Comparison of ENCODE assay signal across 1 cellular context in the genomic region with DNA sequence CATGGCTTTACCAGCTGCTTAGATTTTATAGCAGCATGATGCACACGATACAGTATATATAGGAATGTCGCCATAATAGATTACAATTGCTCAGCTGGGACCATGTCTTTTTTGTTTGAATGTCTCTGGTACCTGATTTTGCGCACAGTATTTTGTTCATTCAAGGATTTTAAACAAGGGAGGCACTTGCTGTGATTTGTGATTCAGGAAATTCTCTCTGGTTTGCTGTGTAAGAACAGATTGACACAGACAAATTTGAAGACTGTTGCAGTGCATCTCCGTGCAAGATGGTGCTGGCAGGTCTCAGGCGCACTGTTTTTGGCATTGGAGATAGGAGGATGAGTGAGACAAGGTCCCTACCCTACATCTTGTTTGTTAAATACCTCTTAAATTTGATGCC.
TF ChIP-seq lines count a peak whose summit lies in the region.

No MANE protein-coding gene starts in this region.

TF ChIP-seq in GM12878, 131 proteins besides CTCF, POLR2A, EP300 and RAD21 (continued from another document):
- TF ChIP-seq STAT1 (conservative IDR thresholded peaks at IDR 0.05) = no peak
- no peak for TF ChIP-seq FOS (IDR thresholded peaks at IDR 0.05; ENCODE audit: borderline replicate concordance, extremely low read depth, insufficient read length)
- TF ChIP-seq, protein P1, sequence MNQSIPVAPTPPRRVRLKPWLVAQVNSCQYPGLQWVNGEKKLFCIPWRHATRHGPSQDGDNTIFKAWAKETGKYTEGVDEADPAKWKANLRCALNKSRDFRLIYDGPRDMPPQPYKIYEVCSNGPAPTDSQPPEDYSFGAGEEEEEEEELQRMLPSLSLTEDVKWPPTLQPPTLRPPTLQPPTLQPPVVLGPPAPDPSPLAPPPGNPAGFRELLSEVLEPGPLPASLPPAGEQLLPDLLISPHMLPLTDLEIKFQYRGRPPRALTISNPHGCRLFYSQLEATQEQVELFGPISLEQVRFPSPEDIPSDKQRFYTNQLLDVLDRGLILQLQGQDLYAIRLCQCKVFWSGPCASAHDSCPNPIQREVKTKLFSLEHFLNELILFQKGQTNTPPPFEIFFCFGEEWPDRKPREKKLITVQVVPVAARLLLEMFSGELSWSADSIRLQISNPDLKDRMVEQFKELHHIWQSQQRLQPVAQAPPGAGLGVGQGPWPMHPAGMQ (IDR thresholded peaks at IDR 0.05; ENCODE audit: borderline replicate concordance) = no peak
- no peak for TF ChIP-seq CHD1 (IDR thresholded peaks at IDR 0.05; ENCODE audit: low read depth, low read length)
- no peak for TF ChIP-seq MEF2B (IDR thresholded peaks at IDR 0.05; ENCODE audit: partially characterized antibody, poor library complexity, severe bottlenecking)
- TF ChIP-seq JUNB (IDR thresholded peaks at IDR 0.05) = no peak
- TF ChIP-seq YY1 (IDR thresholded peaks at IDR 0.05; ENCODE audit: low read depth, low read length) = no peak
- TF ChIP-seq STAT3 (IDR thresholded peaks at IDR 0.05; ENCODE audit: low read depth, low read length) = no peak
- TF ChIP-seq NR2C2 (IDR thresholded peaks at IDR 0.05; ENCODE audit: borderline replicate concordance, control insufficient read depth, insufficient read length, low read depth) = no peak
- no peak for TF ChIP-seq SREBF1 (IDR thresholded peaks at IDR 0.05; ENCODE audit: low read length)
- TF ChIP-seq TARDBP (IDR thresholded peaks at IDR 0.05; ENCODE audit: borderline replicate concordance) = no peak
- TF ChIP-seq, protein P2, sequence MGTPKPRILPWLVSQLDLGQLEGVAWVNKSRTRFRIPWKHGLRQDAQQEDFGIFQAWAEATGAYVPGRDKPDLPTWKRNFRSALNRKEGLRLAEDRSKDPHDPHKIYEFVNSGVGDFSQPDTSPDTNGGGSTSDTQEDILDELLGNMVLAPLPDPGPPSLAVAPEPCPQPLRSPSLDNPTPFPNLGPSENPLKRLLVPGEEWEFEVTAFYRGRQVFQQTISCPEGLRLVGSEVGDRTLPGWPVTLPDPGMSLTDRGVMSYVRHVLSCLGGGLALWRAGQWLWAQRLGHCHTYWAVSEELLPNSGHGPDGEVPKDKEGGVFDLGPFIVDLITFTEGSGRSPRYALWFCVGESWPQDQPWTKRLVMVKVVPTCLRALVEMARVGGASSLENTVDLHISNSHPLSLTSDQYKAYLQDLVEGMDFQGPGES (IDR thresholded peaks at IDR 0.05) = no peak
- TF ChIP-seq, protein P3, sequence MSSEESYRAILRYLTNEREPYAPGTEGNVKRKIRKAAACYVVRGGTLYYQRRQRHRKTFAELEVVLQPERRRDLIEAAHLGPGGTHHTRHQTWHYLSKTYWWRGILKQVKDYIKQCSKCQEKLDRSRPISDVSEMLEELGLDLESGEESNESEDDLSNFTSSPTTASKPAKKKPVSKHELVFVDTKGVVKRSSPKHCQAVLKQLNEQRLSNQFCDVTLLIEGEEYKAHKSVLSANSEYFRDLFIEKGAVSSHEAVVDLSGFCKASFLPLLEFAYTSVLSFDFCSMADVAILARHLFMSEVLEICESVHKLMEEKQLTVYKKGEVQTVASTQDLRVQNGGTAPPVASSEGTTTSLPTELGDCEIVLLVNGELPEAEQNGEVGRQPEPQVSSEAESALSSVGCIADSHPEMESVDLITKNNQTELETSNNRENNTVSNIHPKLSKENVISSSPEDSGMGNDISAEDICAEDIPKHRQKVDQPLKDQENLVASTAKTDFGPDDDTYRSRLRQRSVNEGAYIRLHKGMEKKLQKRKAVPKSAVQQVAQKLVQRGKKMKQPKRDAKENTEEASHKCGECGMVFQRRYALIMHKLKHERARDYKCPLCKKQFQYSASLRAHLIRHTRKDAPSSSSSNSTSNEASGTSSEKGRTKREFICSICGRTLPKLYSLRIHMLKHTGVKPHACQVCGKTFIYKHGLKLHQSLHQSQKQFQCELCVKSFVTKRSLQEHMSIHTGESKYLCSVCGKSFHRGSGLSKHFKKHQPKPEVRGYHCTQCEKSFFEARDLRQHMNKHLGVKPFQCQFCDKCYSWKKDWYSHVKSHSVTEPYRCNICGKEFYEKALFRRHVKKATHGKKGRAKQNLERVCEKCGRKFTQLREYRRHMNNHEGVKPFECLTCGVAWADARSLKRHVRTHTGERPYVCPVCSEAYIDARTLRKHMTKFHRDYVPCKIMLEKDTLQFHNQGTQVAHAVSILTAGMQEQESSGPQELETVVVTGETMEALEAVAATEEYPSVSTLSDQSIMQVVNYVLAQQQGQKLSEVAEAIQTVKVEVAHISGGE (CRISPR knock-in tag; IDR thresholded peaks at IDR 0.05) = no peak
